ENCODE assay signal across 13 cellular contexts in genomic region chr14:94394594-94395305, GRCh38. TPM values are rescaled to one million over a fixed set of nuclear protein-coding genes. Genes with fewer than 3 reads are reported as not detected.
DNase-seq lines count a peak whose midpoint lies in the region; ATAC-seq and TF ChIP-seq lines count a peak whose summit lies in the region.
"Had no signal": no experiment of that assay in that cellular context is flagged by ENCODE, and none has a peak within 500 bp of the region (broad histone marks: within the 10 kb centered on the region; RNA-seq: fewer than 3 reads in every experiment).

No MANE protein-coding gene starts in this region.

- WGBS in spleen, 5 donors: 41 to 60% (median 47%) methylated on average over 11 of the region's 11 CpGs

- in situ Hi-C loops in KBM-7 (cut with MboI; ENCODE audit: low pct_unique_long_range_greater_than_20kb, low sequenced_read_pairs): no loop called here

- peaks cover 0 to 52% (median 13%) of the 10 kb centered on the region in 6 donors for H3K4me1 ChIP-seq in spleen
- H3K4me1 ChIP-seq: parathyroid adenoma had no signal

- H3K27ac ChIP-seq in spleen: peak overlapping the region in 7 of 8 donors; percentile 62 to 97 (median 84)
- H3K27ac ChIP-seq: parathyroid adenoma had no signal

- peaks cover 0 to 13% (median 0%) of the 10 kb centered on the region in 7 donors for H3K27me3 ChIP-seq in spleen (replicated peaks in 1 of 7)

- no peaks in the 10 kb centered on the region for H3K9me3 ChIP-seq in spleen

- ATAC-seq in Right ventricle myocardium superior (ENCODE audit: poor library complexity) (peak; percentile 72), HG02981 (IDR thresholded peaks at IDR 0.05; ENCODE audit: unreplicated experiment) (no peak), HG02870 (IDR thresholded peaks at IDR 0.05; ENCODE audit: unreplicated experiment) (no peak)
- ATAC-seq: activated CD8-positive, alpha-beta memory T cell treated with anti-CD3 and anti-CD28 coated beads, Interleukin-2, amount 10 ng/mL, durations not matched to agents 7 days and 5 days; esophagus mucosa; GM12878 had no signal

- H3K4me3 ChIP-seq in spleen: peak overlapping the region in 1 of 8 donors; percentile 46
- H3K4me3 ChIP-seq: GM12878 had no signal

- H3K36me3 ChIP-seq in spleen: no peaks in the 10 kb centered on the region

- TF ChIP-seq CTCF in spleen (IDR thresholded peaks at IDR 0.05 in 8 of 11, conservative IDR thresholded peaks at IDR 0.05 in 3 of 11): no peak

- peak; percentile 84 for DNase-seq in KBM-7
- DNase-seq in UCSD-AML1 (lab: John Stamatoyannopoulos, UW; ENCODE audit: unreplicated experiment): peak; percentile 59
- peak; percentile 72 for DNase-seq in Right ventricle myocardium superior
- peak; percentile 83 for DNase-seq in spleen
- DNase-seq in NCI-H2227 treated with DMSO at 0.1 percent for 48 hours (lab: John Stamatoyannopoulos, UW): no peak
- DNase-seq: activated CD8-positive, alpha-beta memory T cell treated with anti-CD3 and anti-CD28 coated beads, Interleukin-2, amount 10 ng/mL, durations not matched to agents 7 days and 5 days; NCI-H345 had no signal

- intact Hi-C loops in Right ventricle myocardium superior (cut with DNase I): no loop called here
- intact Hi-C loops in spleen (cut with DNase I; ENCODE audit: low total_unique reads): no loop called here

- no peak for TF ChIP-seq POLR2A in spleen (IDR thresholded peaks at IDR 0.05)

RNA-seq across cellular contexts. Expression of gene SERPINA1, which starts 6.3 kb away (rescaled TPM):
- total RNA-seq in Right ventricle myocardium superior (5.0 TPM), spleen (100 to 1,000 TPM; 167 to 701 (median 241) TPM)
- 10 to 100 TPM; 28.4 to 60.7 (median 43.8) TPM for polyA plus RNA-seq in spleen

RNA-seq across cellular contexts. Expression of gene SERPINA2, which starts 28.3 kb away (rescaled TPM):
- total RNA-seq in Right ventricle myocardium superior: not detected
- not detected for total RNA-seq in spleen
- not detected for polyA plus RNA-seq in spleen
- total RNA-seq: activated CD8-positive, alpha-beta memory T cell treated with anti-CD3 and anti-CD28 coated beads, Interleukin-2, amount 10 ng/mL, durations not matched to agents 7 days and 5 days; esophagus mucosa; GM12878; temporal lobe had no signal
- polyA plus RNA-seq: GM12878 had no signal

RNA-seq across cellular contexts. Expression of gene SERPINA11, which starts 57.9 kb away (rescaled TPM):
- total RNA-seq in Right ventricle myocardium superior (not detected), spleen (not detected)
- polyA plus RNA-seq in spleen: not detected
- total RNA-seq: activated CD8-positive, alpha-beta memory T cell treated with anti-CD3 and anti-CD28 coated beads, Interleukin-2, amount 10 ng/mL, durations not matched to agents 7 days and 5 days; GM12878; temporal lobe had no signal

Comparison
In these comparisons a context has a peak if more than half of its experiments do, and no peak if none do; other contexts are left out.
1. RNA of gene SERPINA1, which starts 6.3 kb away (total RNA-seq): 167 to 701 TPM in spleen; 5.0 TPM in Right ventricle myocardium superior (single experiment); every median in the first group is over 10 times any median in the second.